Comparison of ENCODE assay signal across 31 cellular contexts in genomic region chr16:21666772-21667171, GRCh38. TPM values are rescaled to one million over a fixed set of nuclear protein-coding genes. Genes with fewer than 3 reads are reported as not detected.
DNase-seq lines count a peak whose midpoint lies in the region; ATAC-seq, FAIRE-seq and TF ChIP-seq lines count a peak whose summit lies in the region.
"Had no signal": no experiment of that assay in that cellular context is flagged by ENCODE, and none has a peak within 500 bp of the region (broad histone marks: within the 10 kb centered on the region; RNA-seq: fewer than 3 reads in every experiment).

No MANE protein-coding gene starts in this region.

- H3K79me2 ChIP-seq in HepG2 (ENCODE audit: insufficient read depth, low read length) (no peaks in the 10 kb centered on the region), SK-N-SH (ENCODE audit: insufficient read depth) (no peaks in the 10 kb centered on the region)

- no peak for TF ChIP-seq CTCF in HepG2 (CRISPR knock-in tag; IDR thresholded peaks at IDR 0.05)
- no peak for TF ChIP-seq CTCF in right lobe of liver (IDR thresholded peaks at IDR 0.05)
- TF ChIP-seq CTCF in SK-N-SH (IDR thresholded peaks at IDR 0.05), result no peak

- H3F3A ChIP-seq in SK-N-SH (replicated peaks; ENCODE audit: insufficient read depth), result peaks cover under 1% of the 10 kb centered on the region

- TF ChIP-seq RAD21 in HepG2 (CRISPR knock-in tag; IDR thresholded peaks at IDR 0.05) (no peak), SK-N-SH (IDR thresholded peaks at IDR 0.05; ENCODE audit: low read length) (no peak)

- H3K4me3 ChIP-seq in HepG2 (replicated peaks in 1 of 3; ENCODE audit: insufficient read depth in 1 of 3, low read depth in 2 of 3, low read length in 3 of 3) (peak overlapping the region in 2 of 3 experiments; percentile 33 to 38; a peak in 2 of 6 replicates), right lobe of liver (no peak overlapping the region), SK-N-SH (ENCODE audit: low read depth in 2 of 2, low read length in 1 of 2) (no peak overlapping the region)
- H3K4me3 ChIP-seq: coronary artery, lower lobe of right lung, Peyer's patch, SK-N-MC, skin epidermis, upper lobe of left lung had no signal

- in situ Hi-C loops in HepG2 (cut with HindIII; ENCODE audit: extremely low pct_ligation_motif_present, low pct_unique_long_range_greater_than_20kb), result no loop called here

- H4K20me1 ChIP-seq in HepG2 (ENCODE audit: insufficient read depth, low read length), result no peaks in the 10 kb centered on the region
- no peaks in the 10 kb centered on the region for H4K20me1 ChIP-seq in SK-N-SH (ENCODE audit: insufficient read depth)

- intact Hi-C loops in HepG2 (cut with micrococcal nuclease; ENCODE audit: unreplicated experiment), result no loop called here
- intact Hi-C loops in right lobe of liver (cut with DNase I), result no loop called here

- H2AFZ ChIP-seq in HepG2 (ENCODE audit: low read length) (no peak overlapping the region), SK-N-SH (ENCODE audit: low read depth) (no peak overlapping the region)

- 4% methylated on average over 3 of the region's 3 CpGs for WGBS in HepG2 (ENCODE audit: low lambda C conversion rate)
- 55% methylated on average over 3 of the region's 3 CpGs for WGBS in right lobe of liver (ENCODE audit: insufficient coverage, low coverage, low lambda C conversion rate, missing lambda C conversion rate)
- 30% methylated on average over 3 of the region's 3 CpGs for WGBS in SK-N-SH (ENCODE audit: low lambda C conversion rate)

- H3K27me3 ChIP-seq in HepG2 (ENCODE audit: control insufficient read depth in 1 of 2, insufficient read depth in 2 of 2, low read length in 2 of 2) (no peaks in the 10 kb centered on the region; a peak in 1 of 5 replicates), right lobe of liver (no peaks in the 10 kb centered on the region), SK-N-SH (ENCODE audit: insufficient read depth) (0 out of 2 replicates have a peak, but pooled peaks cover 12% of the 10 kb centered on the region)
- H3K27me3 ChIP-seq: Peyer's patch had no signal

- POLR2A ChIA-PET in HepG2 (lab: Yijun Ruan, JAX) (no interaction called here), SK-N-SH (lab: Yijun Ruan, JAX) (no interaction called here)

- H3K9ac ChIP-seq in HepG2 (ENCODE audit: insufficient read depth, low read depth, low read length) (peak overlapping the region; percentile 33; the same call in 1 of the 2 replicates), SK-N-SH (no peak overlapping the region)

- ATAC-seq in HepG2, result peak; percentile 82
- ATAC-seq in right lobe of liver, result no peak
- no peak for ATAC-seq in GM18909 (IDR thresholded peaks at IDR 0.05; ENCODE audit: poor library complexity, unreplicated experiment)
- ATAC-seq: lower lobe of right lung had no signal

- TF ChIP-seq EP300 in HepG2 (IDR thresholded peaks at IDR 0.05; ENCODE audit: low read depth in 2 of 2, low read length in 2 of 2) (peak in 1 of 2 experiments; percentile 73; a peak in 1 of 4 replicates), HepG2 (CRISPR knock-in tag; IDR thresholded peaks at IDR 0.05; ENCODE audit: borderline replicate concordance) (0 out of 2 replicates have a peak, but pooled peaks have one; percentile 34), SK-N-SH (IDR thresholded peaks at IDR 0.05; ENCODE audit: borderline replicate concordance in 1 of 2, low read depth in 1 of 2, low read length in 1 of 2) (no peak)

- no TSS peak for BruUV-seq in HepG2 (replicated peaks; lab: Mats Ljungman, UMichigan)

- no peaks in the 10 kb centered on the region for H3K9me2 ChIP-seq in SK-N-SH

- no peak for TF ChIP-seq POLR2A in HepG2 (IDR thresholded peaks at IDR 0.05; ENCODE audit: insufficient read depth in 1 of 2, low read depth in 2 of 2, low read length in 2 of 2)
- TF ChIP-seq POLR2A in right lobe of liver (IDR thresholded peaks at IDR 0.05), result no peak

- H3K27ac ChIP-seq in HepG2 (ENCODE audit: extremely low read length, insufficient read depth, low read length), result peak overlapping the region; percentile 29
- no peak overlapping the region for H3K27ac ChIP-seq in right lobe of liver
- H3K27ac ChIP-seq in SK-N-SH (ENCODE audit: low read depth in 2 of 2, low read length in 1 of 2), result peak overlapping the region in 1 of 2 experiments; percentile 3; a peak in 1 of 4 replicates
- H3K27ac ChIP-seq: coronary artery, lower lobe of right lung, Peyer's patch, SK-N-MC, skin epidermis, upper lobe of left lung had no signal

- peak; percentile 73 for FAIRE-seq in HepG2 (lab: Jason Lieb, UNC)
- FAIRE-seq: bronchial epithelial cell had no signal

- no peaks in the 10 kb centered on the region for H3K9me3 ChIP-seq in HepG2 (ENCODE audit: low read length)
- no peaks in the 10 kb centered on the region for H3K9me3 ChIP-seq in right lobe of liver
- no peaks in the 10 kb centered on the region for H3K9me3 ChIP-seq in SK-N-SH
- H3K9me3 ChIP-seq: BE2C, Caco-2, lower lobe of right lung, Peyer's patch, upper lobe of left lung had no signal

- H3K36me3 ChIP-seq in HepG2 (replicated peaks in 1 of 2; ENCODE audit: control insufficient read depth in 1 of 2, insufficient read depth in 2 of 2, low read length in 2 of 2) (no peaks in the 10 kb centered on the region), right lobe of liver (no peaks in the 10 kb centered on the region), SK-N-SH (replicated peaks in 1 of 2; ENCODE audit: control insufficient read depth in 1 of 2, insufficient read depth in 2 of 2, low read length in 1 of 2) (no peaks in the 10 kb centered on the region)
- H3K36me3 ChIP-seq: BE2C, lower lobe of right lung, Peyer's patch, upper lobe of left lung had no signal

- H3K4me2 ChIP-seq in HepG2 (ENCODE audit: low read depth, low read length) (peak overlapping the region; percentile 77), SK-N-SH (no peak overlapping the region)

- CTCF ChIA-PET in HepG2 (lab: Yijun Ruan, JAX; ENCODE audit: low intra/inter-chr PET ratio, low total read pairs) (no interaction called here), SK-N-SH (lab: Yijun Ruan, JAX) (interaction anchor here (4.2 kb wide), 1 partner anchor 10 kb away, joined by 28 read pairs; no protein-coding TSS in a partner anchor)

- DNase-seq in HepG2 (ENCODE audit: low spot score), result peak; percentile 75
- DNase-seq in right lobe of liver, result no peak
- DNase-seq in SK-N-SH, result peak; percentile 34
- DNase-seq in islet precursor cell, result peak; percentile 73
- DNase-seq in Ammon's horn (ENCODE audit: low spot score), result no peak
- no peak for DNase-seq in NK-92 treated with Interleukin-12 subunit alpha and Interleukin-12 subunit beta, amount 100 ng/mL, for 24 hours (lab: John Stamatoyannopoulos, UW)
- DNase-seq in activated T-cell treated with anti-CD3 and anti-CD28 coated beads for 4 hours, result no peak
- DNase-seq: activated CD4-positive, alpha-beta T cell treated with anti-CD3 and anti-CD28 coated beads for 48 hours; activated naive CD4-positive, alpha-beta T cell treated with anti-CD3 and anti-CD28 coated beads for 36 hours; activated T-cell treated with anti-CD3 and anti-CD28 coated beads, Interleukin-2, amount 50 U/mL, for 48 hours; amygdala; BE2C; Caco-2; DND-41; GOT3; lower lobe of right lung; NCI-H1694; NCI-H446 treated with DMSO at 0.1 percent for 48 hours; occipital lobe; Peyer's patch; stimulated activated CD4-positive, alpha-beta T cell treated with anti-CD3 and anti-CD28 coated beads, Interleukin-1b, Interleukin-23, amount 100 ng/mL, for 48 hours; T-helper 2 cell had no signal

- H3K4me1 ChIP-seq in HepG2 (ENCODE audit: insufficient read depth, low read length), result peaks cover 38% of the 10 kb centered on the region
- H3K4me1 ChIP-seq in right lobe of liver, result no peaks in the 10 kb centered on the region
- peaks cover 0 to 9% of the 10 kb centered on the region in 2 experiments; a peak in 1 of 4 replicates for H3K4me1 ChIP-seq in SK-N-SH (ENCODE audit: control insufficient read depth in 1 of 2, insufficient read depth in 2 of 2, low read depth in 1 of 2, low read length in 1 of 2)
- H3K4me1 ChIP-seq: BE2C, Caco-2, lower lobe of right lung had no signal

RNA-seq across cellular contexts. Expression of gene OTOA, which starts 3.0 kb away (rescaled TPM):
- total RNA-seq in HepG2 (2016; rRNA removed; fragmentation: Illumina TruSeq; extraction: Trizol) (0.11 and 0.15 TPM in 2 replicates), right lobe of liver (under 1 TPM in 4 of 6 experiments, not detected in 2; 0.12 to 0.25 (median 0.17) TPM)
- 0.09 and 0.10 TPM in 2 replicates for total RNA-seq in HepG2 (2016; cell fraction: cytosol; rRNA removed; fragmentation: Illumina TruSeq; extraction: Trizol; ENCODE audit: low read depth)
- total RNA-seq in HepG2 (2016; cell fraction: insoluble cytoplasmic fraction; rRNA removed; fragmentation: Illumina TruSeq; extraction: Trizol), result 0.06 and 0.11 TPM in 2 replicates
- 0.10 TPM in 1 of 2 replicates, not detected in the other for total RNA-seq in HepG2 (2016; cell fraction: membrane; rRNA removed; fragmentation: Illumina TruSeq; extraction: Trizol)
- 0.40 and 0.50 TPM in 2 replicates for total RNA-seq in HepG2 (2016; cell fraction: nucleus; rRNA removed; fragmentation: Illumina TruSeq; extraction: Trizol)
- polyA plus RNA-seq in HepG2 (2011; rRNA removed) (0.01 and 0.05 TPM in 2 replicates), SK-N-SH (2012; rRNA removed) (0.02 TPM in 2 replicates)
- 0.04 and 0.09 TPM in 2 replicates for polyA plus RNA-seq in HepG2 (2011; cell fraction: cytosol; rRNA removed)
- polyA plus RNA-seq in HepG2 (2011; cell fraction: nucleus; rRNA removed), result 0.06 and 0.10 TPM in 2 replicates
- polyA plus RNA-seq in HepG2 (2012), result 0.04 TPM in 1 of 2 replicates, not detected in the other
- polyA plus RNA-seq in HepG2 (2016; cell fraction: cytosol; fragmentation: Illumina TruSeq; extraction: Trizol; ENCODE audit: low read depth), result 0.05 TPM in 1 of 2 replicates, not detected in the other
- polyA plus RNA-seq in HepG2 (2016; cell fraction: insoluble cytoplasmic fraction; fragmentation: Illumina TruSeq; extraction: Trizol; ENCODE audit: low read depth), result 0.08 TPM in 1 of 2 replicates, not detected in the other
- 0.06 TPM in 1 of 2 replicates, not detected in the other for polyA plus RNA-seq in HepG2 (2016; cell fraction: membrane; fragmentation: Illumina TruSeq; extraction: Trizol; ENCODE audit: low read depth)
- polyA plus RNA-seq in HepG2 (2016; cell fraction: nucleus; fragmentation: Illumina TruSeq; extraction: Trizol; ENCODE audit: insufficient read depth, low read depth), result 0.20 and 0.56 TPM in 2 replicates
- polyA minus RNA-seq in HepG2 (2011; rRNA and poly(A)+ RNA removed; ENCODE audit: low replicate concordance), result 0.05 TPM in 1 of 2 replicates, not detected in the other
- not detected in 2 replicates for polyA minus RNA-seq in HepG2 (2011; cell fraction: cytosol; rRNA and poly(A)+ RNA removed)
- polyA minus RNA-seq in HepG2 (2011; cell fraction: nucleus; rRNA and poly(A)+ RNA removed), result 0.25 and 0.26 TPM in 2 replicates
- 0.01 and 0.04 TPM in 2 replicates for polyA plus RNA-seq in SK-N-SH (2012; cell fraction: cytosol; rRNA removed)
- 0.10 and 0.29 TPM in 2 replicates for polyA plus RNA-seq in SK-N-SH (2012; cell fraction: nucleus; rRNA removed)
- total RNA-seq: activated naive CD4-positive, alpha-beta T cell treated with anti-CD3 and anti-CD28 coated beads for 36 hours; bronchial epithelial cell; Caco-2; Peyer's patch had no signal
- polyA plus RNA-seq: fibroblast of lung had no signal

RNA-seq across cellular contexts. Expression of gene IGSF6, which starts 14.4 kb away (rescaled TPM):
- total RNA-seq in HepG2 (2016; rRNA removed; fragmentation: Illumina TruSeq; extraction: Trizol) (not detected in 2 replicates), right lobe of liver (10 to 100 TPM in 1 of 6 experiments, 1 to 10 TPM in 5; 1.9 to 20.5 (median 3.4) TPM)
- not detected in 2 replicates for total RNA-seq in HepG2 (2016; cell fraction: cytosol; rRNA removed; fragmentation: Illumina TruSeq; extraction: Trizol; ENCODE audit: low read depth)
- total RNA-seq in HepG2 (2016; cell fraction: insoluble cytoplasmic fraction; rRNA removed; fragmentation: Illumina TruSeq; extraction: Trizol), result not detected in 2 replicates
- not detected in 2 replicates for total RNA-seq in HepG2 (2016; cell fraction: membrane; rRNA removed; fragmentation: Illumina TruSeq; extraction: Trizol)
- total RNA-seq in HepG2 (2016; cell fraction: nucleus; rRNA removed; fragmentation: Illumina TruSeq; extraction: Trizol), result not detected in 2 replicates
- polyA plus RNA-seq in HepG2 (2011; rRNA removed) (not detected in 2 replicates), SK-N-SH (2012; rRNA removed) (not detected in 2 replicates)
- polyA plus RNA-seq in HepG2 (2011; cell fraction: cytosol; rRNA removed), result not detected in 2 replicates
- not detected in 2 replicates for polyA plus RNA-seq in HepG2 (2011; cell fraction: nucleus; rRNA removed)
- polyA plus RNA-seq in HepG2 (2012), result 0.19 and 0.24 TPM in 2 replicates
- polyA plus RNA-seq in HepG2 (2016; cell fraction: cytosol; fragmentation: Illumina TruSeq; extraction: Trizol; ENCODE audit: low read depth), result not detected in 2 replicates
- polyA plus RNA-seq in HepG2 (2016; cell fraction: insoluble cytoplasmic fraction; fragmentation: Illumina TruSeq; extraction: Trizol; ENCODE audit: low read depth), result not detected in 2 replicates
- not detected in 2 replicates for polyA plus RNA-seq in HepG2 (2016; cell fraction: membrane; fragmentation: Illumina TruSeq; extraction: Trizol; ENCODE audit: low read depth)
- not detected in 2 replicates for polyA plus RNA-seq in HepG2 (2016; cell fraction: nucleus; fragmentation: Illumina TruSeq; extraction: Trizol; ENCODE audit: insufficient read depth, low read depth)
- polyA minus RNA-seq in HepG2 (2011; rRNA and poly(A)+ RNA removed; ENCODE audit: low replicate concordance), result not detected in 2 replicates
- not detected in 2 replicates for polyA minus RNA-seq in HepG2 (2011; cell fraction: cytosol; rRNA and poly(A)+ RNA removed)
- polyA minus RNA-seq in HepG2 (2011; cell fraction: nucleus; rRNA and poly(A)+ RNA removed), result not detected in 2 replicates
- polyA plus RNA-seq in SK-N-SH (2012; cell fraction: cytosol; rRNA removed), result not detected in 2 replicates
- polyA plus RNA-seq in SK-N-SH (2012; cell fraction: nucleus; rRNA removed), result not detected in 2 replicates
- total RNA-seq: A673; activated naive CD4-positive, alpha-beta T cell treated with anti-CD3 and anti-CD28 coated beads for 36 hours; Caco-2; fibroblast of lung; LHCN-M2 had no signal
- polyA plus RNA-seq: fibroblast of lung had no signal

Comparison
In these comparisons a context has a peak if more than half of its experiments do, and no peak if none do; other contexts are left out.
1. DNase-seq: peak in HepG2 (single experiment), SK-N-SH (single experiment) and islet precursor cell (single experiment); none in right lobe of liver (0 of 3), Ammon's horn (single experiment), NK-92 treated with Interleukin-12 subunit alpha and Interleukin-12 subunit beta, amount 100 ng/mL, for 24 hours (single experiment) and activated T-cell treated with anti-CD3 and anti-CD28 coated beads for 4 hours (single experiment).
2. H3K4me3 ChIP-seq: peak in HepG2 (2 of 3); none in right lobe of liver (0 of 3) and SK-N-SH (0 of 2).
3. Of the 25 proteins assayed by ChIP-seq in both HepG2 and SK-N-SH: peak only in HepG2: EP300 and RXRA; only in SK-N-SH: TCF12; in both: none; in neither: 22.